15 cellular contexts compared by ENCODE assay signal in the genomic region with DNA sequence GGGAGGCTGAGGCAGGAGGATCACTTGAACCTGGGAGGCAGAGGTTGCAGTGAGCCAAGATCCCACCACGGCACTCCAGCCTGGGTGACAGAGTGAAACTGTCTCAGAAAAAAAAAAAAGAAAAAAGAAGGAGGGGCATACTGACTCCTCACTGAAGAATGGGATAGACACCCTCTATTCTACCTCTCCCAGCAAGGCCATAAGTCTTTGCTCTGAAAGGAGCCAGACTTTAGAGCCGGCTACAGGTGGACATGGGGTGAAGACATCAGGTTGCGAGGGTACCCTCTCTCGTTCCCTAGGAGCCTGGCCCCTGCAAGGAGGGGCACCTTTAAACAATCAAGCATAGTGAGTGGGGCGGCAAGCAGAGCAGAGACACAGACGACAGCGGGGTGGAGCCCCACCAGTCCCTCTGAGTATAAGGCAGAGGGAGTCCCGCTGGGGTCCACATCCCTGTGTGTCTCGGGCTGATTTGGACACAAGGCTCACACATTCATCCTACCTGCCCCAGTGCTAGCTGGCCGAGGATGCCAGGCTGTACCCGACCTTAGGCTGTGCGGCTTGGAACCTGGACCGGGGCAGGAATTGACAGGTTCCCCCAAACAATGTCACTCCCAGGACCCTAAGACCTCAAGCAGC. TPM values are rescaled to one million over a fixed set of nuclear protein-coding genes. Genes with fewer than 3 reads are reported as not detected.
DNase-seq lines count a peak whose midpoint lies in the region; ATAC-seq, FAIRE-seq and TF ChIP-seq lines count a peak whose summit lies in the region.
"Had no signal": no experiment of that assay in that cellular context is flagged by ENCODE, and none has a peak within 500 bp of the region (broad histone marks: within the 10 kb centered on the region; RNA-seq: fewer than 3 reads in every experiment).

No MANE protein-coding gene starts in this region.

- intact Hi-C loops in OCI-LY7 (cut with micrococcal nuclease; ENCODE audit: unreplicated experiment), result loop anchor here (5.0 kb wide), 1 partner anchor 76 kb away; a partner anchor contains a TSS
- intact Hi-C loops in activated T-helper 2 cell treated with anti-CD3 and anti-CD28 coated beads, Interferon-gamma antibody, Interleukin-2, Interleukin-4, amounts not matched to agents 10 μg/mL and 5 μg/mL and 100 μg/mL, durations not matched to agents 14 hours and 24 hours and 36 hours (cut with micrococcal nuclease), result loop anchor here (5.0 kb wide), 1 partner anchor 91 kb away; no protein-coding TSS in a partner anchor

- H3K27ac ChIP-seq in H1 (ENCODE audit: low read depth, low read length), result no peak overlapping the region
- H3K27ac ChIP-seq in OCI-LY7 (ENCODE audit: low read depth, low read length, poor library complexity, severe bottlenecking), result no peak overlapping the region
- H3K27ac ChIP-seq: HL-60 had no signal

- no peak overlapping the region for H2BK120ac ChIP-seq in H1 (replicated peaks; ENCODE audit: low read depth, low read length)

- H2BK15ac ChIP-seq in H1 (ENCODE audit: low read length), result peak overlapping the region; percentile 18; the same call in 1 of the 2 replicates

- peak; percentile 37 for DNase-seq in AG20443 (ENCODE audit: low spot score)
- DNase-seq in HT1080 (ENCODE audit: low read depth), result peak; percentile 39
- DNase-seq in H1 (ENCODE audit: low read depth in 1 of 2, low spot score in 2 of 2), result no peak
- no peak for DNase-seq in naive thymus-derived CD8-positive, alpha-beta T cell
- no peak for DNase-seq in OCI-LY7 (ENCODE audit: low spot score)
- DNase-seq in activated T-helper 2 cell treated with anti-CD3 and anti-CD28 coated beads, Interferon-gamma antibody, Interleukin-2, Interleukin-4, amounts not matched to agents 10 μg/mL and 5 μg/mL and 100 μg/mL, durations not matched to agents 14 hours and 24 hours and 36 hours (ENCODE audit: low spot score), result no peak
- no peak for DNase-seq in stimulated activated CD4-positive, alpha-beta T cell treated with anti-CD3 and anti-CD28 coated beads, Interleukin-4, amount 100 ng/mL, for 4 hours
- DNase-seq in NCI-H1930 (lab: John Stamatoyannopoulos, UW), result no peak
- DNase-seq: activated effector memory CD4-positive, alpha-beta T cell treated with Interleukin-2 at 50 U/mL for 16 hours; effector CD4-positive, alpha-beta T cell; NCI-H1105 had no signal

- peaks cover 0 to 37% (median 5%) of the 10 kb centered on the region in 3 donors for H3K36me3 Mint-ChIP-seq in naive thymus-derived CD8-positive, alpha-beta T cell
- H3K36me3 Mint-ChIP-seq in activated T-helper 2 cell treated with anti-CD3 and anti-CD28 coated beads, Interferon-gamma antibody, Interleukin-2, Interleukin-4, amounts not matched to agents 10 μg/mL and 5 μg/mL and 100 μg/mL, durations not matched to agents 14 hours and 24 hours and 36 hours (ENCODE audit: low read depth), result peaks cover 38% of the 10 kb centered on the region

- POLR2A ChIA-PET in H1 (lab: Charles Lee; ENCODE audit: partially characterized antibody) (interaction anchor here (0.6 to 4.4 kb wide), 9 partner anchors 13 to 336 kb away, joined by 3 to 33 read pairs (median 3); a partner anchor contains a TSS), OCI-LY7 (lab: Charles Lee) (no interaction called here)
- POLR2A ChIA-PET in naive thymus-derived CD8-positive, alpha-beta T cell (lab: Charles Lee), result no interaction called here

- peak overlapping the region in 8 of 10 donors; percentile 10 to 64 (median 33) for H3K4me3 Mint-ChIP-seq in naive thymus-derived CD8-positive, alpha-beta T cell
- no peak overlapping the region for H3K4me3 Mint-ChIP-seq in activated T-helper 2 cell treated with anti-CD3 and anti-CD28 coated beads, Interferon-gamma antibody, Interleukin-2, Interleukin-4, amounts not matched to agents 10 μg/mL and 5 μg/mL and 100 μg/mL, durations not matched to agents 14 hours and 24 hours and 36 hours (ENCODE audit: low read depth)

- no peak overlapping the region; the same call in 1 of the 2 replicates for H3K18ac ChIP-seq in H1 (ENCODE audit: extremely low read depth, low read length)

- H4K20me1 ChIP-seq in H1 (replicated peaks in 1 of 2; ENCODE audit: control insufficient read depth in 1 of 2, insufficient read depth in 2 of 2, low read length in 2 of 2) (peaks cover 15 to 18% of the 10 kb centered on the region in 2 experiments), OCI-LY7 (ENCODE audit: insufficient read depth, low read length) (peaks cover 4% of the 10 kb centered on the region; the same call in 1 of the 2 replicates)

- no peaks in the 10 kb centered on the region for H3K9me2 ChIP-seq in OCI-LY7 (ENCODE audit: insufficient read depth, low read length)

- H3K27me3 Mint-ChIP-seq in naive thymus-derived CD8-positive, alpha-beta T cell, result peaks cover 8 to 40% (median 16%) of the 10 kb centered on the region in 5 donors
- H3K27me3 Mint-ChIP-seq in activated T-helper 2 cell treated with anti-CD3 and anti-CD28 coated beads, Interferon-gamma antibody, Interleukin-2, Interleukin-4, amounts not matched to agents 10 μg/mL and 5 μg/mL and 100 μg/mL, durations not matched to agents 14 hours and 24 hours and 36 hours (ENCODE audit: low read depth), result peaks cover 10% of the 10 kb centered on the region

- H3K14ac ChIP-seq in H1 (ENCODE audit: insufficient read length), result no peak overlapping the region

- TF ChIP-seq POLR2A in H1 (IDR thresholded peaks at IDR 0.05; ENCODE audit: control extremely low read depth in 1 of 2, low read depth in 2 of 2, low read length in 2 of 2), result no peak

- H3K79me2 ChIP-seq in H1 (ENCODE audit: control insufficient read depth in 1 of 2, insufficient read depth in 2 of 2, low read length in 2 of 2) (no peaks in the 10 kb centered on the region), OCI-LY7 (ENCODE audit: insufficient read depth, low read depth, low read length) (no peaks in the 10 kb centered on the region)

- H3K4me1 ChIP-seq in H1 (replicated peaks in 1 of 4; ENCODE audit: control insufficient read depth in 3 of 4, insufficient read depth in 4 of 4, low read length in 3 of 4) (peaks cover 2 to 8% (median 4%) of the 10 kb centered on the region in 4 experiments; a peak in 6 of 7 replicates), OCI-LY7 (ENCODE audit: insufficient read depth, low read length, poor library complexity, severe bottlenecking) (peaks cover 4% of the 10 kb centered on the region)

- no peak overlapping the region for H2BK5ac ChIP-seq in H1 (ENCODE audit: low read depth, low read length)

- H2BK20ac ChIP-seq in H1 (ENCODE audit: low read length), result no peak overlapping the region

- no peak for TF ChIP-seq RAD21 in H1 (IDR thresholded peaks at IDR 0.05 in 1 of 2, conservative IDR thresholded peaks at IDR 0.05 in 1 of 2; ENCODE audit: low read depth in 2 of 2, low read length in 2 of 2)

- peaks cover 9% of the 10 kb centered on the region for H3K23me2 ChIP-seq in H1 (ENCODE audit: low read depth, low read length)

- no peak overlapping the region for H4K5ac ChIP-seq in H1 (ENCODE audit: insufficient read length, low read depth, low read length)

- H3K23ac ChIP-seq in H1 (ENCODE audit: insufficient read length), result no peak overlapping the region

- no peak overlapping the region; the same call in 1 of the 2 replicates for H4K8ac ChIP-seq in H1 (ENCODE audit: extremely low read depth, insufficient read depth, low read length)

- no peak for ATAC-seq in naive thymus-derived CD8-positive, alpha-beta T cell
- ATAC-seq: GM12878 had no signal

- no peaks in the 10 kb centered on the region for H3K9me3 Mint-ChIP-seq in naive thymus-derived CD8-positive, alpha-beta T cell
- H3K9me3 Mint-ChIP-seq in activated T-helper 2 cell treated with anti-CD3 and anti-CD28 coated beads, Interferon-gamma antibody, Interleukin-2, Interleukin-4, amounts not matched to agents 10 μg/mL and 5 μg/mL and 100 μg/mL, durations not matched to agents 14 hours and 24 hours and 36 hours, result no peaks in the 10 kb centered on the region

- H3K9me3 ChIP-seq in H1 (ENCODE audit: insufficient read depth in 2 of 2, low read depth in 1 of 2, low read length in 1 of 2) (no peaks in the 10 kb centered on the region), OCI-LY7 (ENCODE audit: low read length) (no peaks in the 10 kb centered on the region)

- TF ChIP-seq CTCF in H1 (IDR thresholded peaks at IDR 0.05; ENCODE audit: control extremely low read depth in 1 of 3, insufficient read depth in 1 of 3, low read depth in 1 of 3, low read length in 3 of 3) (no peak), OCI-LY7 (conservative IDR thresholded peaks at IDR 0.05; ENCODE audit: low read length) (no peak)

- peak overlapping the region; percentile 49 to 74 (median 59) for H3K4me3 ChIP-seq in H1 (ENCODE audit: extremely low read depth in 1 of 4, insufficient read depth in 2 of 4, low read depth in 3 of 4, low read length in 4 of 4)
- no peak overlapping the region for H3K4me3 ChIP-seq in OCI-LY7 (ENCODE audit: low read depth, low read length, poor library complexity, severe bottlenecking)
- H3K4me3 ChIP-seq: GM12878 had no signal

- WGBS in H1 (ENCODE audit: extremely low coverage in 1 of 2, insufficient coverage in 1 of 2, insufficient read length in 1 of 2, insufficient replicate concordance in 2 of 2, low coverage in 1 of 2, low lambda C conversion rate in 2 of 2, missing lambda C conversion rate in 1 of 2), 2 experiments, result 59% methylated on average over 12 of the region's 13 CpGs; no CpG with 5 or more reads in 1 of the 2 experiments

- H2AK5ac ChIP-seq in H1 (ENCODE audit: low read depth, low read length), result no peak overlapping the region

- CTCF ChIA-PET in H1 (lab: Charles Lee; ENCODE audit: partially characterized antibody), result interaction anchor here (0.7 to 1.6 kb wide), 3 partner anchors 34 to 1729 kb away, joined by 3 to 4 read pairs (median 3); no protein-coding TSS in a partner anchor
- CTCF ChIA-PET in OCI-LY7 (lab: Charles Lee; ENCODE audit: unreplicated experiment), result no interaction called here

- no peak overlapping the region for H4K91ac ChIP-seq in H1 (replicated peaks; ENCODE audit: insufficient read length, low read length)

- H3K27ac Mint-ChIP-seq in naive thymus-derived CD8-positive, alpha-beta T cell, result no peak overlapping the region
- no peak overlapping the region for H3K27ac Mint-ChIP-seq in activated T-helper 2 cell treated with anti-CD3 and anti-CD28 coated beads, Interferon-gamma antibody, Interleukin-2, Interleukin-4, amounts not matched to agents 10 μg/mL and 5 μg/mL and 100 μg/mL, durations not matched to agents 14 hours and 24 hours and 36 hours

- H2AFZ ChIP-seq in H1 (ENCODE audit: low read length) (peak overlapping the region; percentile 0; the same call in 1 of the 2 replicates), OCI-LY7 (ENCODE audit: low read length) (no peak overlapping the region)

- H3K79me1 ChIP-seq in H1 (ENCODE audit: low read depth, low read length), result no peaks in the 10 kb centered on the region

- no peak overlapping the region for H3K56ac ChIP-seq in H1 (replicated peaks; ENCODE audit: insufficient read length, low read depth, low read length)

- H3K36me3 ChIP-seq in H1 (ENCODE audit: control insufficient read depth in 2 of 4, insufficient read depth in 4 of 4, low read length in 3 of 4), result peaks cover 19 to 27% (median 25%) of the 10 kb centered on the region in 4 experiments
- peaks cover 38% of the 10 kb centered on the region for H3K36me3 ChIP-seq in OCI-LY7 (ENCODE audit: insufficient read depth, low read length)

- H3K9ac ChIP-seq in H1 (replicated peaks in 1 of 4; ENCODE audit: extremely low read depth in 1 of 4, low read depth in 3 of 4, low read length in 3 of 4), result no peak overlapping the region

- peaks cover 7 to 21% (median 17%) of the 10 kb centered on the region in 4 experiments; a peak in 6 of 7 replicates for H3K27me3 ChIP-seq in H1 (replicated peaks in 1 of 4; ENCODE audit: control insufficient read depth in 3 of 4, extremely low read depth in 1 of 4, insufficient read depth in 3 of 4, low read length in 3 of 4)

- no peak for TF ChIP-seq EP300 in H1 (IDR thresholded peaks at IDR 0.05; ENCODE audit: borderline replicate concordance in 1 of 2, low read depth in 2 of 2, low read length in 2 of 2)

- no TSS peak for BruUV-seq in OCI-LY7 (replicated peaks; lab: Mats Ljungman, UMichigan)

- no peak overlapping the region for H3K4ac ChIP-seq in H1 (replicated peaks; ENCODE audit: insufficient read length, low read depth, low read length)

- H3K4me2 ChIP-seq in H1 (ENCODE audit: insufficient read depth in 1 of 2, low read depth in 2 of 2, low read length in 2 of 2) (peak overlapping the region; percentile 85 to 89), OCI-LY7 (ENCODE audit: low read length) (no peak overlapping the region)

- FAIRE-seq in H1 (lab: Jason Lieb, UNC), result no peak
- FAIRE-seq: GM12878, TTC549, urothelium cell line had no signal

- H3K4me1 Mint-ChIP-seq in naive thymus-derived CD8-positive, alpha-beta T cell, result peaks cover 3 to 15% (median 9%) of the 10 kb centered on the region in 4 donors
- H3K4me1 Mint-ChIP-seq in activated T-helper 2 cell treated with anti-CD3 and anti-CD28 coated beads, Interferon-gamma antibody, Interleukin-2, Interleukin-4, amounts not matched to agents 10 μg/mL and 5 μg/mL and 100 μg/mL, durations not matched to agents 14 hours and 24 hours and 36 hours (ENCODE audit: low read depth), result peaks cover 10% of the 10 kb centered on the region

- H2BK12ac ChIP-seq in H1 (ENCODE audit: low read depth, low read length), result no peak overlapping the region

RNA-seq across cellular contexts. Expression of a gene that starts 1.1 kb away (rescaled TPM):
- total RNA-seq in HT1080 (2014; rRNA removed; shearing (Covaris generic)), result not detected in 2 replicates
- polyA plus RNA-seq in HT1080 (2015; cell fraction: cytosol; rRNA removed), result 0.22 TPM in 1 of 2 replicates, not detected in the other
- not detected in 2 replicates for polyA plus RNA-seq in HT1080 (2015; cell fraction: nucleus; rRNA removed)
- 0.36 and 1.5 TPM in 2 replicates for total RNA-seq in H1 (2021; fragmentation: NEBNext Ultra II Directional; extraction: Animal tissue kit (Norgen Biotek cat#: 25700))
- polyA plus RNA-seq in H1 (2011; rRNA removed), result 0.57 and 0.66 TPM in 2 replicates
- polyA plus RNA-seq in H1 (2011; cell fraction: cytosol; rRNA removed), result 0.88 TPM
- polyA plus RNA-seq in H1 (2011; cell fraction: nucleus; rRNA removed), result 1.4 TPM
- 0.69 to 1.1 TPM (median 0.82 TPM) in 4 replicates for polyA plus RNA-seq in H1 (2012, experiment 1 of 2)
- polyA plus RNA-seq in H1 (2012, experiment 2 of 2), result 0.41 TPM
- 0.65 TPM for polyA plus RNA-seq in H1 (2013, experiment 1 of 2)
- 0.44 TPM for polyA plus RNA-seq in H1 (2013, experiment 2 of 2)
- 1.3 and 2.1 TPM in 2 replicates for polyA minus RNA-seq in H1 (2011; rRNA and poly(A)+ RNA removed)
- 1.4 TPM for polyA minus RNA-seq in H1 (2011; cell fraction: cytosol; rRNA and poly(A)+ RNA removed)
- 0.90 TPM for polyA minus RNA-seq in H1 (2011; cell fraction: nucleus; rRNA and poly(A)+ RNA removed)
- total RNA-seq in naive thymus-derived CD8-positive, alpha-beta T cell, result not detected
- polyA plus RNA-seq in naive thymus-derived CD8-positive, alpha-beta T cell, result not detected
- not detected in 2 replicates for total RNA-seq in OCI-LY7 (2014; rRNA removed; shearing (Covaris generic))
- not detected in 2 replicates for total RNA-seq in OCI-LY7 (2022)
- total RNA-seq in activated T-helper 2 cell treated with anti-CD3 and anti-CD28 coated beads, Interferon-gamma antibody, Interleukin-2, Interleukin-4, amounts not matched to agents 10 μg/mL and 5 μg/mL and 100 μg/mL, durations not matched to agents 14 hours and 24 hours and 36 hours, result not detected in 2 replicates
- total RNA-seq: GM12878 had no signal

RNA-seq across cellular contexts. Expression of a gene that starts 34.5 kb away (rescaled TPM):
- total RNA-seq in HT1080 (2014; rRNA removed; shearing (Covaris generic)), result 2,547 and 2,922 TPM in 2 replicates
- 2,130 and 2,166 TPM in 2 replicates for polyA plus RNA-seq in HT1080 (2015; cell fraction: cytosol; rRNA removed)
- 4,384 and 4,479 TPM in 2 replicates for polyA plus RNA-seq in HT1080 (2015; cell fraction: nucleus; rRNA removed)
- 761 and 780 TPM in 2 replicates for total RNA-seq in H1 (2021; fragmentation: NEBNext Ultra II Directional; extraction: Animal tissue kit (Norgen Biotek cat#: 25700))
- 856 and 1,089 TPM in 2 replicates for polyA plus RNA-seq in H1 (2011; rRNA removed)
- polyA plus RNA-seq in H1 (2011; cell fraction: cytosol; rRNA removed), result 1,111 TPM
- 1,343 TPM for polyA plus RNA-seq in H1 (2011; cell fraction: nucleus; rRNA removed)
- 1,003 to 1,133 TPM (median 1,096 TPM) in 4 replicates for polyA plus RNA-seq in H1 (2012, experiment 1 of 2)
- 1,059 TPM for polyA plus RNA-seq in H1 (2012, experiment 2 of 2)
- polyA plus RNA-seq in H1 (2013, experiment 1 of 2), result 646 TPM
- 625 TPM for polyA plus RNA-seq in H1 (2013, experiment 2 of 2)
- 1,050 and 1,384 TPM in 2 replicates for polyA minus RNA-seq in H1 (2011; rRNA and poly(A)+ RNA removed)
- polyA minus RNA-seq in H1 (2011; cell fraction: cytosol; rRNA and poly(A)+ RNA removed), result 677 TPM
- 678 TPM for polyA minus RNA-seq in H1 (2011; cell fraction: nucleus; rRNA and poly(A)+ RNA removed)
- 100 to 1,000 TPM; 277 to 285 TPM for total RNA-seq in naive thymus-derived CD8-positive, alpha-beta T cell
- 100 to 1,000 TPM; 305 to 330 (median 318) TPM for polyA plus RNA-seq in naive thymus-derived CD8-positive, alpha-beta T cell
- total RNA-seq in OCI-LY7 (2014; rRNA removed; shearing (Covaris generic)), result 861 and 917 TPM in 2 replicates
- 791 and 1,131 TPM in 2 replicates for total RNA-seq in OCI-LY7 (2022)
- 2,347 and 2,391 TPM in 2 replicates for total RNA-seq in activated T-helper 2 cell treated with anti-CD3 and anti-CD28 coated beads, Interferon-gamma antibody, Interleukin-2, Interleukin-4, amounts not matched to agents 10 μg/mL and 5 μg/mL and 100 μg/mL, durations not matched to agents 14 hours and 24 hours and 36 hours

Comparison
In these comparisons a context has a peak if more than half of its experiments do, and no peak if none do; other contexts are left out.
1. DNase-seq: peak in AG20443 (single experiment) and HT1080 (single experiment); none in H1 (0 of 2), naive thymus-derived CD8-positive, alpha-beta T cell (0 of 10), OCI-LY7 (single experiment), activated T-helper 2 cell treated with anti-CD3 and anti-CD28 coated beads, Interferon-gamma antibody, Interleukin-2, Interleukin-4, amounts not matched to agents 10 μg/mL and 5 μg/mL and 100 μg/mL, durations not matched to agents 14 hours and 24 hours and 36 hours (single experiment), stimulated activated CD4-positive, alpha-beta T cell treated with anti-CD3 and anti-CD28 coated beads, Interleukin-4, amount 100 ng/mL, for 4 hours (0 of 2) and NCI-H1930 (0 of 2).